Comparison of ENCODE assay signal across 14 cellular contexts in genomic region chr3:112132554-112132953, GRCh38. TPM values are rescaled to one million over a fixed set of nuclear protein-coding genes. Genes with fewer than 3 reads are reported as not detected.
DNase-seq lines count a peak whose midpoint lies in the region; ATAC-seq and TF ChIP-seq lines count a peak whose summit lies in the region.
"Had no signal": no experiment of that assay in that cellular context is flagged by ENCODE, and none has a peak within 500 bp of the region (broad histone marks: within the 10 kb centered on the region; RNA-seq: fewer than 3 reads in every experiment).

No MANE protein-coding gene starts in this region.

- 77 to 92% methylated on average over 1 of the region's 1 CpG for WGBS in esophagus squamous epithelium, 2 donors

- DNase-seq in CD8-positive, alpha-beta memory T cell = no peak
- DNase-seq in Peyer's patch (no peak), esophagus squamous epithelium (lab: John Stamatoyannopoulos, UW) (no peak), lower lobe of right lung (no peak), posterior vena cava (ENCODE audit: low spot score) (no peak), NCI-H345 treated with DMSO at 0.1 percent for 48 hours (lab: John Stamatoyannopoulos, UW; ENCODE audit: unreplicated experiment) (no peak)
- DNase-seq in stimulated activated CD4-positive, alpha-beta T cell treated with anti-CD3 and anti-CD28 coated beads, Interleukin-2, amount 100 ng/mL, for 24 hours = no peak
- DNase-seq: COR-L47, NCI-H1092 treated with DMSO at 0.1 percent for 48 hours, NCI-H524 had no signal

- H3K36me3 ChIP-seq in CD8-positive, alpha-beta memory T cell (ENCODE audit: insufficient read depth, low read length) = no peaks in the 10 kb centered on the region
- H3K36me3 ChIP-seq in Peyer's patch (no peaks in the 10 kb centered on the region), esophagus squamous epithelium (no peaks in the 10 kb centered on the region), lower lobe of right lung (no peaks in the 10 kb centered on the region)

- POLR2A ChIA-PET in CD8-positive, alpha-beta memory T cell (lab: Charles Lee) = interaction anchor here (0.7 kb wide), 1 partner anchor 11 kb away, joined by 3 read pairs; no protein-coding TSS in a partner anchor

- no peaks in the 10 kb centered on the region for H3K9me3 ChIP-seq in CD8-positive, alpha-beta memory T cell (ENCODE audit: low read length)
- H3K9me3 ChIP-seq in Peyer's patch = no peaks in the 10 kb centered on the region
- H3K9me3 ChIP-seq in esophagus squamous epithelium = no peaks in the 10 kb centered on the region
- no peaks in the 10 kb centered on the region for H3K9me3 ChIP-seq in lower lobe of right lung
- H3K9me3 ChIP-seq: heart left ventricle had no signal

- H3K4me1 ChIP-seq in CD8-positive, alpha-beta memory T cell (ENCODE audit: insufficient read depth, low read length) = peaks cover 74% of the 10 kb centered on the region
- H3K4me1 ChIP-seq in Peyer's patch = peaks cover 0 to 13% (median 0%) of the 10 kb centered on the region in 4 donors
- H3K4me1 ChIP-seq in esophagus squamous epithelium = peaks cover 0 to 19% (median 0%) of the 10 kb centered on the region in 3 donors
- peaks cover 5% of the 10 kb centered on the region for H3K4me1 ChIP-seq in lower lobe of right lung
- H3K4me1 ChIP-seq: parathyroid adenoma had no signal

- H3K36me3 Mint-ChIP-seq in CD8-positive, alpha-beta memory T cell = peaks cover 0 to 2% (median 0%) of the 10 kb centered on the region in 3 donors

- peaks cover 66 to 92% (median 91%) of the 10 kb centered on the region in 3 donors for H3K4me1 Mint-ChIP-seq in CD8-positive, alpha-beta memory T cell

- CTCF ChIA-PET in CD8-positive, alpha-beta memory T cell (lab: Charles Lee) = interaction anchor here (1.2 kb wide), 1 partner anchor 21 kb away, joined by 7 read pairs; no protein-coding TSS in a partner anchor

- peak; percentile 0 for ATAC-seq in GM21447 (IDR thresholded peaks at IDR 0.05; ENCODE audit: unreplicated experiment)
- ATAC-seq in lower lobe of right lung = no peak

- H3K27ac ChIP-seq in CD8-positive, alpha-beta memory T cell (ENCODE audit: low read depth, low read length) = no peak overlapping the region
- H3K27ac ChIP-seq in Peyer's patch = peak overlapping the region in 3 of 4 donors; percentile 11 to 71 (median 29)
- peak overlapping the region in 2 of 4 donors; percentile 6 to 58 for H3K27ac ChIP-seq in esophagus squamous epithelium
- no peak overlapping the region for H3K27ac ChIP-seq in lower lobe of right lung
- H3K27ac ChIP-seq: parathyroid adenoma had no signal

- H3K4me3 Mint-ChIP-seq in CD8-positive, alpha-beta memory T cell = peak overlapping the region; percentile 89 to 98 (median 91)

- no peaks in the 10 kb centered on the region for H3K27me3 ChIP-seq in CD8-positive, alpha-beta memory T cell (ENCODE audit: insufficient read depth, low read length, poor library complexity, severe bottlenecking)
- H3K27me3 ChIP-seq in Peyer's patch = no peaks in the 10 kb centered on the region
- H3K27me3 ChIP-seq in esophagus squamous epithelium = no peaks in the 10 kb centered on the region
- H3K27me3 ChIP-seq in lower lobe of right lung (ENCODE audit: low read depth) = no peaks in the 10 kb centered on the region
- H3K27me3 ChIP-seq: heart left ventricle had no signal

- TF ChIP-seq POLR2A in Peyer's patch (IDR thresholded peaks at IDR 0.05) = no peak
- no peak for TF ChIP-seq POLR2A in esophagus squamous epithelium (IDR thresholded peaks at IDR 0.05)

- H3K9me3 Mint-ChIP-seq in CD8-positive, alpha-beta memory T cell = no peaks in the 10 kb centered on the region

- H3K4me3 ChIP-seq in CD8-positive, alpha-beta memory T cell (ENCODE audit: low read length) = peak overlapping the region; percentile 78
- H3K4me3 ChIP-seq in Peyer's patch (peak overlapping the region in 2 of 4 donors; percentile 2 to 22), esophagus squamous epithelium (peak overlapping the region in 3 of 4 donors; percentile 6 to 49 (median 11)), lower lobe of right lung (no peak overlapping the region)

- peak overlapping the region; percentile 86 to 96 (median 92) for H3K27ac Mint-ChIP-seq in CD8-positive, alpha-beta memory T cell

- intact Hi-C loops in esophagus squamous epithelium (cut with DNase I) = no loop called here
- intact Hi-C loops in lower lobe of right lung (cut with DNase I) = no loop called here
- intact Hi-C loops in posterior vena cava (cut with DNase I) = no loop called here

- no peak for TF ChIP-seq CTCF in Peyer's patch (IDR thresholded peaks at IDR 0.05)
- no peak for TF ChIP-seq CTCF in esophagus squamous epithelium (IDR thresholded peaks at IDR 0.05)
- no peak for TF ChIP-seq CTCF in lower lobe of right lung (IDR thresholded peaks at IDR 0.05)

- H3K27me3 Mint-ChIP-seq in CD8-positive, alpha-beta memory T cell = peaks cover 0 to 1% of the 10 kb centered on the region in 2 donors

RNA-seq across cellular contexts. Expression of gene GCSAM, which starts 0.5 kb away (rescaled TPM):
- 1 to 10 TPM; 4.1 to 4.8 TPM for total RNA-seq in CD8-positive, alpha-beta memory T cell
- 17.8 TPM for polyA plus RNA-seq in CD8-positive, alpha-beta memory T cell
- total RNA-seq in Peyer's patch (1 to 10 TPM in 1 of 4 donors, under 1 TPM in 1, not detected in 2; 0.40 to 5.8 TPM), esophagus squamous epithelium (1 to 10 TPM in 2 of 4 donors, under 1 TPM in 2; 0.26 to 3.0 (median 0.85) TPM), lower lobe of right lung (1.5 TPM), posterior vena cava (under 1 TPM; 0.29 to 0.37 TPM)
- total RNA-seq: left ventricle myocardium superior had no signal

RNA-seq across cellular contexts. Expression of gene C3orf52, which starts 46.4 kb away (rescaled TPM):
- 1 to 10 TPM; 2.8 to 3.4 TPM for total RNA-seq in CD8-positive, alpha-beta memory T cell
- 0.12 TPM for polyA plus RNA-seq in CD8-positive, alpha-beta memory T cell
- total RNA-seq in Peyer's patch (10 to 100 TPM; 13.2 to 31.0 (median 25.9) TPM), esophagus squamous epithelium (10 to 100 TPM in 1 of 4 donors, 1 to 10 TPM in 3; 5.7 to 12.7 (median 9.5) TPM), lower lobe of right lung (16.4 TPM), posterior vena cava (1 to 10 TPM; 2.1 to 9.9 TPM)

Comparison
In these comparisons a context has a peak if more than half of its experiments do, and no peak if none do; other contexts are left out.
1. H3K27ac ChIP-seq: peak in Peyer's patch (3 of 4); none in CD8-positive, alpha-beta memory T cell (single experiment) and lower lobe of right lung (single experiment).